Comparison of ENCODE assay signal across 8 cellular contexts in the genomic region with DNA sequence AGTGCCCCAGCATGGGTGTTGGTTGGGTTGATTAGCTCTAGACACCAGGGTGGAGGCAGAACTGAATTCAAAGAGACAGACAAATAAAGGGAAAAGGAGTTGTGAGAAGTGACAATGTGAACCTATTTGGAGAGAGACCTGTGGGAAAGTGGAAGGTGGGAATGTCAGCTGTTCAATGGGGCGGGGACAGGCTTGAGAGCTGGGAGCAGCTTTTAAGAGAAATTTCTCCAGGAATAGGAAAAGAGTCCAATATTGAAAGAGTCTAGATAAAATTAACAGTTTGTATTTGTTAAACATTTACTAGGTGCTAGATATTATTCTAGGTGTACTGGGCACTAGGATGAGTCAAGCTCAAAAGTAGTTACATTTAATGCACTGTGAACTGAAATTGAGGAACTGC.
"Had no signal": no experiment of that assay in that cellular context is flagged by ENCODE, and none has a peak within 500 bp of the region (broad histone marks: within the 10 kb centered on the region; RNA-seq: fewer than 3 reads in every experiment).

No MANE protein-coding gene starts in this region.

- DNase-seq: GM23248, GOT3, H7, IMR-90, KG1 had no signal

- H3K27ac ChIP-seq: GM23248 had no signal

- H3K36me3 ChIP-seq: HAP-1 had no signal

- H3K9me3 ChIP-seq: HAP-1 had no signal

- H3K4me3 ChIP-seq: GM23248, HAP-1, K562 had no signal

- ATAC-seq: HCT116, K562 had no signal

- H3K4me1 ChIP-seq: HAP-1 had no signal
